Comparison of ENCODE assay signal across 23 cellular contexts in genomic region chr19:5045015-5045414, GRCh38.
"Had no signal": no experiment of that assay in that cellular context is flagged by ENCODE, and none has a peak within 500 bp of the region (broad histone marks: within the 10 kb centered on the region; RNA-seq: fewer than 3 reads in every experiment).

No MANE protein-coding gene starts in this region.

- H3K4me3 ChIP-seq: ascending aorta, body of pancreas had no signal

- H3K27me3 Mint-ChIP-seq: activated CD8-positive, alpha-beta memory T cell treated with anti-CD3 and anti-CD28 coated beads, Interleukin-2, amount 10 ng/mL, durations not matched to agents 7 days and 5 days; activated naive CD8-positive, alpha-beta T cell treated with anti-CD3 and anti-CD28 coated beads, Interleukin-2, amount 50 U/mL, for 24 hours; activated T-cell treated with anti-CD3 and anti-CD28 coated beads, Interleukin-2, amount 50 U/mL, for 24 hours; central memory CD8-positive, alpha-beta T cell had no signal

- ATAC-seq: activated CD8-positive, alpha-beta memory T cell treated with anti-CD3 and anti-CD28 coated beads, Interleukin-2, amount 10 ng/mL, durations not matched to agents 7 days and 5 days; activated naive CD4-positive, alpha-beta T cell treated with anti-CD3 and anti-CD28 coated beads, Interleukin-2, amount 50 U/mL, for 72 hours; activated naive CD8-positive, alpha-beta T cell treated with anti-CD3 and anti-CD28 coated beads, Interleukin-2, amount 50 U/mL, for 24 hours; body of pancreas had no signal

- FAIRE-seq: RCC 7860 had no signal

- H3K27ac Mint-ChIP-seq: activated CD8-positive, alpha-beta memory T cell treated with anti-CD3 and anti-CD28 coated beads, Interleukin-2, amount 10 ng/mL, durations not matched to agents 7 days and 5 days; activated naive CD8-positive, alpha-beta T cell treated with anti-CD3 and anti-CD28 coated beads, Interleukin-2, amount 50 U/mL, for 24 hours; activated T-cell treated with anti-CD3 and anti-CD28 coated beads, Interleukin-2, amount 50 U/mL, for 24 hours; activated T-helper 1 cell treated with anti-CD3 and anti-CD28 coated beads, Interleukin-12 subunit alpha, Interleukin-12 subunit beta, Interleukin-2, Interleukin-4 antibody, amounts not matched to agents 30 ng/mL and 10 ng/mL and 1 ng/mL, durations not matched to agents 14 hours and 24 hours and 36 hours; T-helper 1 cell treated with Interleukin-12 subunit alpha and Interleukin-12 subunit beta and Interleukin-4 antibody, amounts not matched to agents 30 μg/mL and 1 μg/mL, for 36 hours had no signal

- H3K9me3 ChIP-seq: ascending aorta, body of pancreas had no signal

- H3K9me3 Mint-ChIP-seq: activated naive CD4-positive, alpha-beta T cell treated with anti-CD3 and anti-CD28 coated beads, Interleukin-2, amount 50 U/mL, for 72 hours; activated naive CD8-positive, alpha-beta T cell treated with anti-CD3 and anti-CD28 coated beads, Interleukin-2, amount 50 U/mL, for 24 hours; activated T-cell treated with anti-CD3 and anti-CD28 coated beads, Interleukin-2, amount 50 U/mL, for 24 hours; activated T-helper 1 cell treated with anti-CD3 and anti-CD28 coated beads, Interleukin-12 subunit alpha, Interleukin-12 subunit beta, Interleukin-2, Interleukin-4 antibody, amounts not matched to agents 30 ng/mL and 10 ng/mL and 1 ng/mL, durations not matched to agents 14 hours and 24 hours and 36 hours; central memory CD8-positive, alpha-beta T cell; T-helper 1 cell treated with Interleukin-12 subunit alpha and Interleukin-12 subunit beta and Interleukin-4 antibody, amounts not matched to agents 30 μg/mL and 1 μg/mL, for 36 hours had no signal

- H3K4me3 Mint-ChIP-seq: activated CD8-positive, alpha-beta memory T cell treated with anti-CD3 and anti-CD28 coated beads, Interleukin-2, amount 10 ng/mL, durations not matched to agents 7 days and 5 days; activated naive CD8-positive, alpha-beta T cell treated with anti-CD3 and anti-CD28 coated beads, Interleukin-2, amount 50 U/mL, for 24 hours; activated T-cell treated with anti-CD3 and anti-CD28 coated beads, Interleukin-2, amount 50 U/mL, for 24 hours; activated T-helper 1 cell treated with anti-CD3 and anti-CD28 coated beads, Interleukin-12 subunit alpha, Interleukin-12 subunit beta, Interleukin-2, Interleukin-4 antibody, amounts not matched to agents 30 ng/mL and 10 ng/mL and 1 ng/mL, durations not matched to agents 14 hours and 24 hours and 36 hours; central memory CD8-positive, alpha-beta T cell; T-helper 1 cell treated with Interleukin-12 subunit alpha and Interleukin-12 subunit beta and Interleukin-4 antibody, amounts not matched to agents 30 μg/mL and 1 μg/mL, for 36 hours had no signal

- H3K36me3 Mint-ChIP-seq: activated naive CD4-positive, alpha-beta T cell treated with anti-CD3 and anti-CD28 coated beads, Interleukin-2, amount 50 U/mL, for 72 hours had no signal

- H3K27me3 ChIP-seq: ascending aorta, body of pancreas had no signal

- DNase-seq: activated CD4-positive, CD25-positive, alpha-beta regulatory T cell; activated CD8-positive, alpha-beta memory T cell treated with anti-CD3 and anti-CD28 coated beads, Interleukin-2, amount 10 ng/mL, durations not matched to agents 7 days and 5 days; activated effector memory CD4-positive, alpha-beta T cell treated with Interleukin-2 at 50 U/mL for 16 hours; activated naive CD4-positive, alpha-beta T cell; activated naive CD8-positive, alpha-beta T cell treated with anti-CD3 and anti-CD28 coated beads, Interleukin-2, amount 50 U/mL, for 24 hours; activated T-cell treated with anti-CD3 and anti-CD28 coated beads, Interleukin-2, amount 50 U/mL, for 24 hours; amniotic stem cell; body of pancreas; KBM-7; NCI-H1092; NCI-H1417; NCI-H1694; NCI-H2029; NCI-H510A treated with DMSO at 0.1 percent for 48 hours; NCI-H69; SHP77 treated with DMSO at 0.1 percent for 48 hours; T-helper 9 cell had no signal

- H3K4me1 Mint-ChIP-seq: activated CD8-positive, alpha-beta memory T cell treated with anti-CD3 and anti-CD28 coated beads, Interleukin-2, amount 10 ng/mL, durations not matched to agents 7 days and 5 days; activated naive CD8-positive, alpha-beta T cell treated with anti-CD3 and anti-CD28 coated beads, Interleukin-2, amount 50 U/mL, for 24 hours had no signal
